Comparison of ENCODE assay signal across 13 cellular contexts in genomic region chr1:225819346-225820192, GRCh38. TPM values are rescaled to one million over a fixed set of nuclear protein-coding genes. Genes with fewer than 3 reads are reported as not detected.
DNase-seq lines count a peak whose midpoint lies in the region; ATAC-seq and TF ChIP-seq lines count a peak whose summit lies in the region.
"Had no signal": no experiment of that assay in that cellular context is flagged by ENCODE, and none has a peak within 500 bp of the region (broad histone marks: within the 10 kb centered on the region; RNA-seq: fewer than 3 reads in every experiment).

No MANE protein-coding gene starts in this region.

- peak overlapping the region in 1 of 2 experiments; percentile 6 for H2BK12ac ChIP-seq in mesenchymal stem cell (ENCODE audit: low read length in 2 of 2)

- no peak overlapping the region for H2BK120ac ChIP-seq in mesenchymal stem cell (ENCODE audit: low read depth, low read length)

- H3K9ac ChIP-seq in mesenchymal stem cell (ENCODE audit: low read length), result no peak overlapping the region

- H3K18ac ChIP-seq in mesenchymal stem cell (ENCODE audit: low read depth in 1 of 2, low read length in 2 of 2), result no peak overlapping the region

- WGBS in esophagus muscularis mucosa, result 83% methylated on average over 12 of the region's 12 CpGs
- 95% methylated on average over 12 of the region's 12 CpGs for WGBS in mesenchymal stem cell

- no peak overlapping the region for H3K23ac ChIP-seq in mesenchymal stem cell (ENCODE audit: low read length in 2 of 2)

- H3K27ac ChIP-seq in RWPE1 (peak overlapping the region; percentile 93), esophagus muscularis mucosa (replicated peaks in 1 of 4) (peak overlapping the region; percentile 60 to 68 (median 66)), mesenchymal stem cell (ENCODE audit: low read length, poor library complexity, severe bottlenecking) (no peak overlapping the region), thoracic aorta (peak overlapping the region; percentile 50 to 76), foreskin keratinocyte (no peak overlapping the region)

- H4K91ac ChIP-seq in mesenchymal stem cell (ENCODE audit: low read length), result no peak overlapping the region

- H3K4me1 ChIP-seq in esophagus muscularis mucosa, result peaks cover 59 to 91% (median 82%) of the 10 kb centered on the region in 4 donors
- H3K4me1 ChIP-seq in mesenchymal stem cell (ENCODE audit: control insufficient read depth, insufficient read depth, low read depth, low read length), result peaks cover 15% of the 10 kb centered on the region
- H3K4me1 ChIP-seq in thoracic aorta (ENCODE audit: control insufficient read depth in 1 of 2, low read depth in 2 of 2), result peaks cover 41 to 93% of the 10 kb centered on the region in 2 donors
- no peaks in the 10 kb centered on the region for H3K4me1 ChIP-seq in foreskin keratinocyte

- in situ Hi-C loops in GM13976 (cut with MboI; ENCODE audit: low sequenced_read_pairs, unreplicated experiment), result no loop called here

- H3K4ac ChIP-seq in mesenchymal stem cell (ENCODE audit: low read depth in 1 of 2, low read length in 2 of 2), result no peak overlapping the region

- H3K36me3 ChIP-seq in esophagus muscularis mucosa (peaks cover 4 to 16% (median 8%) of the 10 kb centered on the region in 4 donors), mesenchymal stem cell (ENCODE audit: control insufficient read depth in 1 of 2, insufficient read depth in 2 of 2, low read depth in 1 of 2, low read length in 2 of 2) (peaks cover 11 to 13% of the 10 kb centered on the region in 2 experiments), thoracic aorta (no peaks in the 10 kb centered on the region)

- peaks cover 30% of the 10 kb centered on the region for H3K79me1 ChIP-seq in mesenchymal stem cell (replicated peaks; ENCODE audit: low read length, poor library complexity, severe bottlenecking)

- H3K9me3 ChIP-seq in esophagus muscularis mucosa (no peaks in the 10 kb centered on the region), mesenchymal stem cell (ENCODE audit: control insufficient read depth, low read length) (no peaks in the 10 kb centered on the region), thoracic aorta (no peaks in the 10 kb centered on the region)

- no peak overlapping the region for H2BK15ac ChIP-seq in mesenchymal stem cell (ENCODE audit: low read depth, poor library complexity, severe bottlenecking)

- no peak for TF ChIP-seq POLR2A in esophagus muscularis mucosa (IDR thresholded peaks at IDR 0.05; ENCODE audit: low read depth)

- H2AK5ac ChIP-seq in mesenchymal stem cell (ENCODE audit: low read length, severe bottlenecking), result peak overlapping the region; percentile 64

- no peak for TF ChIP-seq EP300 in esophagus muscularis mucosa (IDR thresholded peaks at IDR 0.05)

- POLR2A ChIA-PET in RWPE1 (lab: Yijun Ruan, JAX; ENCODE audit: low non-redundant PET), result no interaction called here

- intact Hi-C loops in esophagus muscularis mucosa (cut with DNase I), result no loop called here

- no peak overlapping the region for H3K4me2 ChIP-seq in mesenchymal stem cell (ENCODE audit: low read length, poor library complexity, severe bottlenecking)

- TF ChIP-seq CTCF in RWPE1 (conservative IDR thresholded peaks at IDR 0.05; ENCODE audit: low read depth) (no peak), esophagus muscularis mucosa (IDR thresholded peaks at IDR 0.05) (no peak), thoracic aorta (IDR thresholded peaks at IDR 0.05) (no peak), GM13976 (IDR thresholded peaks at IDR 0.05; ENCODE audit: borderline replicate concordance, control extremely low read depth, extremely low read depth, insufficient read depth, missing control alignments) (no peak), foreskin keratinocyte (conservative IDR thresholded peaks at IDR 0.05) (no peak)

- H3K27me3 ChIP-seq in esophagus muscularis mucosa (no peaks in the 10 kb centered on the region), mesenchymal stem cell (ENCODE audit: control insufficient read depth in 1 of 2, insufficient read depth in 1 of 2, low read length in 2 of 2) (no peaks in the 10 kb centered on the region), thoracic aorta (replicated peaks; ENCODE audit: insufficient read depth) (no peaks in the 10 kb centered on the region), foreskin keratinocyte (no peaks in the 10 kb centered on the region)

- H4K8ac ChIP-seq in mesenchymal stem cell (ENCODE audit: low read length), result no peak overlapping the region

- no peak overlapping the region for H3K14ac ChIP-seq in mesenchymal stem cell (ENCODE audit: low read length in 2 of 2)

- no peak overlapping the region for H2BK5ac ChIP-seq in mesenchymal stem cell (ENCODE audit: low read depth, low read length, poor library complexity, severe bottlenecking)

- ATAC-seq in thoracic aorta (ENCODE audit: insufficient number of reproducible peaks, low FRiP score, low read depth) (no peak), foreskin keratinocyte (no peak)
- ATAC-seq: activated T-helper 17 cell treated with anti-CD3 and anti-CD28 coated beads, Interleukin-2, amount 50 U/mL, for 72 hours had no signal

- no peak for DNase-seq in RWPE1 (ENCODE audit: low spot score)
- DNase-seq in esophagus muscularis mucosa (ENCODE audit: extremely low spot score), result no peak
- DNase-seq in mesenchymal stem cell, result no peak
- no peak for DNase-seq in thoracic aorta (ENCODE audit: low spot score)
- DNase-seq in cerebellar cortex (ENCODE audit: low spot score), result no peak
- no peak for DNase-seq in GM13976 (ENCODE audit: low spot score)
- DNase-seq in DMS 273 treated with DMSO at 0.1 percent for 48 hours (lab: John Stamatoyannopoulos, UW), result no peak
- DNase-seq in foreskin keratinocyte, result no peak
- DNase-seq: activated CD4-positive, alpha-beta memory T cell treated with anti-CD3 and anti-CD28 coated beads for 36 hours; kidney glomerular epithelial cell; naive B cell; stimulated activated CD4-positive, alpha-beta T cell treated with anti-CD3 and anti-CD28 coated beads, Interleukin-4, amount 100 ng/mL, for 4 hours had no signal

- CTCF ChIA-PET in RWPE1 (lab: Yijun Ruan, JAX), result interaction anchor here (1.5 to 2.0 kb wide), 3 partner anchors 42 to 345 kb away, joined by 4 to 9 read pairs (median 4); partner anchors contain the start of gene SRP9

- H3K4me3 ChIP-seq in esophagus muscularis mucosa (no peak overlapping the region), mesenchymal stem cell (ENCODE audit: insufficient read depth in 1 of 2, low read depth in 1 of 2, low read length in 2 of 2) (no peak overlapping the region), thoracic aorta (no peak overlapping the region)

- H2AFZ ChIP-seq in mesenchymal stem cell (ENCODE audit: low read depth, low read length), result no peak overlapping the region

RNA-seq across cellular contexts. Expression of gene EPHX1, which starts 9.6 kb away (rescaled TPM):
- total RNA-seq in esophagus muscularis mucosa, result 100 to 1,000 TPM in 1 of 4 donors, 10 to 100 TPM in 3; 59.0 to 136 (median 85.6) TPM
- polyA plus RNA-seq in mesenchymal stem cell (2013, experiment 1 of 2), result 58.9 TPM
- 59.0 TPM for polyA plus RNA-seq in mesenchymal stem cell (2013, experiment 2 of 2)
- total RNA-seq in thoracic aorta, result 10 to 100 TPM; 58.9 to 77.6 TPM
- total RNA-seq in foreskin keratinocyte, result 3.1 and 3.8 TPM in 2 replicates
- polyA plus RNA-seq in foreskin keratinocyte, result 5.4 and 6.3 TPM in 2 replicates

RNA-seq across cellular contexts. Expression of gene SRP9, which starts 41.9 kb away (rescaled TPM):
- total RNA-seq in esophagus muscularis mucosa, result 100 to 1,000 TPM in 3 of 4 donors, 10 to 100 TPM in 1; 95.1 to 192 (median 164) TPM
- polyA plus RNA-seq in mesenchymal stem cell (2013, experiment 1 of 2), result 196 TPM
- 205 TPM for polyA plus RNA-seq in mesenchymal stem cell (2013, experiment 2 of 2)
- total RNA-seq in thoracic aorta, result 100 to 1,000 TPM; 130 to 131 TPM
- total RNA-seq in foreskin keratinocyte, result 276 and 283 TPM in 2 replicates
- 220 and 259 TPM in 2 replicates for polyA plus RNA-seq in foreskin keratinocyte

Comparison
In these comparisons a context has a peak if more than half of its experiments do, and no peak if none do; other contexts are left out.
1. H3K27ac ChIP-seq: peak in RWPE1 (single experiment), esophagus muscularis mucosa (4 of 4) and thoracic aorta (2 of 2); none in mesenchymal stem cell (single experiment) and foreskin keratinocyte (single experiment).
2. RNA of gene EPHX1, which starts 9.6 kb away (total RNA-seq): 59.0 to 136 TPM in esophagus muscularis mucosa and 58.9 to 77.6 TPM in thoracic aorta; 3.1 to 3.8 TPM in foreskin keratinocyte; every median in the first group is over 10 times any median in the second.